ENCODE assay signal across 8 cellular contexts in genomic region chr22:18730410-18730809, GRCh38.
DNase-seq lines count a peak whose midpoint lies in the region; ATAC-seq, FAIRE-seq and TF ChIP-seq lines count a peak whose summit lies in the region.
"Not testable (repeated sequence)": the region's sequence is repeated elsewhere in the genome, so short reads cannot be mapped to it uniquely, and the experiment has no call there.

No MANE protein-coding gene starts in this region.

- in situ Hi-C loops in G401 (cut with HindIII; ENCODE audit: low sequenced_read_pairs), result not testable (repeated sequence)

- H3K4me3 Mint-ChIP-seq in stimulated activated memory B cell treated with anti-CD40 and anti-IgM and Interleukin-4, amounts not matched to agents 10 μg/mL and 1 μg/mL and 100 μg/mL, for 72 hours, result not testable (repeated sequence)

- H3K36me3 Mint-ChIP-seq in stimulated activated memory B cell treated with anti-CD40 and anti-IgM and Interleukin-4, amounts not matched to agents 10 μg/mL and 1 μg/mL and 100 μg/mL, for 72 hours, result not testable (repeated sequence)

- not testable (repeated sequence) for H3K9me3 ChIP-seq in psoas muscle

- not testable (repeated sequence) for H3K4me3 ChIP-seq in psoas muscle

- DNase-seq in G401 (ENCODE audit: low spot score), result peak; percentile 84
- peak; percentile 43 for DNase-seq in RCC 7860 (ENCODE audit: low spot score)
- peak; percentile 47 for DNase-seq in activated T-cell treated with anti-CD3 and anti-CD28 coated beads for 48 hours (ENCODE audit: low read depth)
- DNase-seq in dermis blood vessel endothelial cell, result peak; percentile 79
- peak; percentile 59 for DNase-seq in inferior parietal cortex (ENCODE audit: extremely low spot score)
- peak; percentile 19 to 53 for DNase-seq in psoas muscle

- not testable (repeated sequence) for FAIRE-seq in RCC 7860 (lab: Jason Lieb, UNC)

- not testable (repeated sequence) for H3K9me3 Mint-ChIP-seq in stimulated activated memory B cell treated with anti-CD40 and anti-IgM and Interleukin-4, amounts not matched to agents 10 μg/mL and 1 μg/mL and 100 μg/mL, for 72 hours

- not testable (repeated sequence) for H3K27me3 ChIP-seq in psoas muscle (ENCODE audit: insufficient read depth in 3 of 3, low read length in 2 of 3)

- not testable (repeated sequence) for H3K4me1 ChIP-seq in psoas muscle

- not testable (repeated sequence) for H3K27ac ChIP-seq in psoas muscle

- intact Hi-C loops in psoas muscle (cut with DNase I), result not testable (repeated sequence)

- WGBS in psoas muscle, 3 donors, result 84 to 92% (median 87%) methylated on average over 3 of the region's 3 CpGs

- not testable (repeated sequence) for H3K36me3 ChIP-seq in psoas muscle (ENCODE audit: insufficient read depth in 1 of 2, low read depth in 1 of 2)

- H3K4me1 Mint-ChIP-seq in stimulated activated memory B cell treated with anti-CD40 and anti-IgM and Interleukin-4, amounts not matched to agents 10 μg/mL and 1 μg/mL and 100 μg/mL, for 72 hours, result not testable (repeated sequence)

- peak; percentile 100 for ATAC-seq in HG02759 (IDR thresholded peaks at IDR 0.05; ENCODE audit: unreplicated experiment)
- peak; percentile 32 to 37 (median 34) for ATAC-seq in psoas muscle
- peak; percentile 77 for ATAC-seq in stimulated activated memory B cell treated with anti-CD40 and anti-IgM and Interleukin-4, amounts not matched to agents 10 μg/mL and 1 μg/mL and 100 μg/mL, for 72 hours

- not testable (repeated sequence) for H3K27me3 Mint-ChIP-seq in stimulated activated memory B cell treated with anti-CD40 and anti-IgM and Interleukin-4, amounts not matched to agents 10 μg/mL and 1 μg/mL and 100 μg/mL, for 72 hours

- not testable (repeated sequence) for H3K27ac Mint-ChIP-seq in stimulated activated memory B cell treated with anti-CD40 and anti-IgM and Interleukin-4, amounts not matched to agents 10 μg/mL and 1 μg/mL and 100 μg/mL, for 72 hours

- TF ChIP-seq CTCF in psoas muscle (IDR thresholded peaks at IDR 0.05), result not testable (repeated sequence)

Comparison
In these comparisons a context has a peak if more than half of its experiments do, and no peak if none do; other contexts are left out.
1. ATAC-seq: peak in every context shown above with its lines; median percentile 100 in HG02759; 77 in stimulated activated memory B cell treated with anti-CD40 and anti-IgM and Interleukin-4, amounts not matched to agents 10 μg/mL and 1 μg/mL and 100 μg/mL, for 72 hours; 34 in psoas muscle.